Comparison of ENCODE assay signal across 27 cellular contexts in genomic region chr3:137906985-137907649, GRCh38.
"Had no signal": no experiment of that assay in that cellular context is flagged by ENCODE, and none has a peak within 500 bp of the region (broad histone marks: within the 10 kb centered on the region; RNA-seq: fewer than 3 reads in every experiment).

No MANE protein-coding gene starts in this region.

- H3K4me1 Mint-ChIP-seq: immature natural killer cell; memory B cell; naive B cell; neural crest cell; stimulated activated naive CD8-positive, alpha-beta T cell treated with anti-CD3 and anti-CD28 coated beads, Interleukin-15, amount 100 ng/mL, for 72 hours had no signal

- H3K27ac Mint-ChIP-seq: immature natural killer cell; memory B cell; natural killer cell treated with Interleukin-12 subunit alpha and Interleukin-12 subunit beta and Interleukin-15 and Interleukin-18, amount 100 ng/mL, for 72 hours; progenitor cell of endocrine pancreas; stimulated activated naive CD8-positive, alpha-beta T cell treated with anti-CD3 and anti-CD28 coated beads, Interleukin-15, amount 100 ng/mL, for 72 hours had no signal

- H3K27me3 ChIP-seq: esophagus muscularis mucosa, foreskin keratinocyte, gastroesophageal sphincter, right lobe of liver, suprapubic skin, transverse colon had no signal

- H3K79me2 ChIP-seq: parathyroid adenoma had no signal

- H2AFZ ChIP-seq: parathyroid adenoma had no signal

- H3K27me3 Mint-ChIP-seq: memory B cell; naive B cell; natural killer cell treated with Interleukin-12 subunit alpha and Interleukin-12 subunit beta and Interleukin-15 and Interleukin-18, amount 100 ng/mL, for 72 hours; stimulated activated naive CD8-positive, alpha-beta T cell treated with anti-CD3 and anti-CD28 coated beads, Interleukin-15, amount 100 ng/mL, for 72 hours had no signal

- ATAC-seq: foreskin keratinocyte; gastroesophageal sphincter; natural killer cell treated with Interleukin-12 subunit alpha and Interleukin-12 subunit beta and Interleukin-15 and Interleukin-18, amount 100 ng/mL, for 72 hours; right lobe of liver; stimulated activated naive CD8-positive, alpha-beta T cell treated with anti-CD3 and anti-CD28 coated beads, Interleukin-15, amount 100 ng/mL, for 72 hours had no signal

- H3K4me3 ChIP-seq: coronary artery, esophagus muscularis mucosa, gastroesophageal sphincter, lung, right lobe of liver, suprapubic skin, transverse colon had no signal

- H3K36me3 ChIP-seq: esophagus muscularis mucosa, gastroesophageal sphincter, right lobe of liver, suprapubic skin, transverse colon had no signal

- FAIRE-seq: endothelial cell of umbilical vein, small intestine had no signal

- H3K9me3 ChIP-seq: right lobe of liver, transverse colon had no signal

- H3K9ac ChIP-seq: parathyroid adenoma had no signal

- H3K36me3 Mint-ChIP-seq: immature natural killer cell; memory B cell; naive B cell; natural killer cell treated with Interleukin-12 subunit alpha and Interleukin-12 subunit beta and Interleukin-15 and Interleukin-18, amount 100 ng/mL, for 72 hours had no signal

- H3K4me1 ChIP-seq: esophagus muscularis mucosa, foreskin keratinocyte, gastroesophageal sphincter, parathyroid adenoma, right lobe of liver, suprapubic skin, transverse colon had no signal

- H3K27ac ChIP-seq: coronary artery, esophagus muscularis mucosa, foreskin keratinocyte, gastroesophageal sphincter, parathyroid adenoma, right lobe of liver, suprapubic skin, transverse colon had no signal

- DNase-seq: dermis blood vessel endothelial cell; effector memory CD4-positive, alpha-beta T cell; foreskin keratinocyte; hypothalamus; immature natural killer cell; islet precursor cell; naive B cell; right lobe of liver; small intestine; stimulated activated CD4-positive, alpha-beta T cell treated with anti-CD3 and anti-CD28 coated beads, Interleukin-12 subunit alpha, Interleukin-12 subunit beta, amount 100 ng/mL, for 4 hours; stimulated activated CD4-positive, alpha-beta T cell treated with anti-CD3 and anti-CD28 coated beads, Interleukin-1b, Interleukin-23, amount 100 ng/mL, for 48 hours; stimulated activated CD4-positive, alpha-beta T cell treated with anti-CD3 and anti-CD28 coated beads, Interleukin-4, amount 100 ng/mL, for 1 hour; stimulated activated CD8-positive, alpha-beta memory T cell treated with anti-CD3 and anti-CD28 coated beads, Interleukin-4, amount 100 ng/mL, for 48 hours; stimulated activated naive CD4-positive, alpha-beta T cell; stimulated activated naive CD8-positive, alpha-beta T cell treated with anti-CD3 and anti-CD28 coated beads, Interleukin-15, amount 100 ng/mL, for 72 hours; transverse colon had no signal

- H3K4me3 Mint-ChIP-seq: immature natural killer cell; memory B cell; natural killer cell treated with Interleukin-12 subunit alpha and Interleukin-12 subunit beta and Interleukin-15 and Interleukin-18, amount 100 ng/mL, for 72 hours; neural crest cell; stimulated activated naive CD8-positive, alpha-beta T cell treated with anti-CD3 and anti-CD28 coated beads, Interleukin-15, amount 100 ng/mL, for 72 hours had no signal
